ENCODE assay signal across 8 cellular contexts in the genomic region with DNA sequence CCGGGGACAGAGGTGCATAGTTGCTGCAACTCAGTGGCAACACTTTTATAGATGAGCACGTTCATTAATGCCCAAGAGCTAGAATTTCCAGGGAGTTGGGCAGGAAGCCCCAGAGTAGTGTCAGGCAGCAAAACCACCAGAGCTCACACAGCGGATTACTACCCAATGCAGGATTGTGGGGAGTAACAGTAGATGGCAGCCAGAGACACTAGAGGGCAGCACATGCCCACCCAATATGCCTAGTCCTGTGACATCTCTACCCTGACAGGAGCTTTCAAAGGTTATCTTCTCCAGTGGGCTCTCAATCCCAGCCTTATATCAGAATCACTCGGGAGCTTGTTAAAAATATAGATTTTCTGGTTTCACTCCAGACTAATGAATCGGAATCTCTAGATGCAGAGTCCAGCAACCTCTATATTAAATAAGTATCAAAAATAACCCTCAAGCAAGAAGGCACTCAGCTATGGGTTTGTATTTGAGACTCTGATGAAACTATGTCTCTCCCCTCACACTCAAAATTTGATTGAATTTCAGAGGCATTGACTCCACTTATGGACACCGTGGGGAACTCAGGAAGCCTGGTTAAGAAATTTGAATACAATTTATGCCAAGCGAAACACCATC. TPM values are rescaled to one million over a fixed set of nuclear protein-coding genes. Genes with fewer than 3 reads are reported as not detected.
DNase-seq lines count a peak whose midpoint lies in the region; ATAC-seq and TF ChIP-seq lines count a peak whose summit lies in the region.

No MANE protein-coding gene starts in this region.

- H3K36me3 Mint-ChIP-seq in chondrocyte (ENCODE audit: low read depth): no peaks in the 10 kb centered on the region

- H3K27me3 Mint-ChIP-seq in chondrocyte (ENCODE audit: low read depth): peaks cover 63% of the 10 kb centered on the region

- H3K4me1 Mint-ChIP-seq in chondrocyte (ENCODE audit: low read depth): no peaks in the 10 kb centered on the region

- no peaks in the 10 kb centered on the region for H3K9me3 Mint-ChIP-seq in chondrocyte (ENCODE audit: low read depth)

- no peak overlapping the region for H3K27ac Mint-ChIP-seq in chondrocyte (ENCODE audit: unreplicated experiment)

- H3K4me3 Mint-ChIP-seq in chondrocyte (ENCODE audit: unreplicated experiment): no peak overlapping the region

- peak; percentile 92 for TF ChIP-seq CTCF in chondrocyte (IDR thresholded peaks at IDR 0.05)

- TF ChIP-seq POLR2A in GM18505 (IDR thresholded peaks at IDR 0.05; ENCODE audit: borderline replicate concordance, extremely low read depth, insufficient read depth, insufficient read length): no peak

- ATAC-seq in GM18505 (IDR thresholded peaks at IDR 0.05; ENCODE audit: unreplicated experiment) (peak; percentile 83), HG03196 (IDR thresholded peaks at IDR 0.05; ENCODE audit: unreplicated experiment) (peak; percentile 85)

- peak; percentile 76 for DNase-seq in A172 (ENCODE audit: low spot score)
- peak; percentile 69 for DNase-seq in NCI-H460 (ENCODE audit: extremely low read depth, low read depth)
- DNase-seq in activated CD4-positive, alpha-beta T cell treated with anti-CD3 and anti-CD28 coated beads for 24 hours (ENCODE audit: low read depth in 2 of 2): peak; percentile 67 to 72
- DNase-seq in chondrocyte (ENCODE audit: low spot score): no peak
- DNase-seq in left kidney (ENCODE audit: low read depth, low spot score): peak; percentile 88
- DNase-seq in stimulated activated CD4-positive, alpha-beta T cell treated with anti-CD3 and anti-CD28 coated beads, Interleukin-4, amount 100 ng/mL, for 24 hours: peak; percentile 84

RNA-seq across cellular contexts. Expression of gene PHF24, which starts 58.4 kb away (rescaled TPM):
- total RNA-seq in A172 (2014; rRNA removed; shearing (Covaris generic)): 0.05 TPM in 1 of 2 replicates, not detected in the other
- not detected in 2 replicates for total RNA-seq in NCI-H460 (2014; rRNA removed; shearing (Covaris generic))
- polyA plus RNA-seq in NCI-H460 (2014; cell fraction: nucleus; rRNA removed): not detected in 2 replicates
- total RNA-seq in chondrocyte: 0.30 to 1.0 TPM in 2 of 3 replicates, not detected in the other
